ENCODE assay signal across 15 cellular contexts in genomic region chr11:109972939-109973338, GRCh38.
DNase-seq lines count a peak whose midpoint lies in the region; ATAC-seq and TF ChIP-seq lines count a peak whose summit lies in the region.
"Had no signal": no experiment of that assay in that cellular context is flagged by ENCODE, and none has a peak within 500 bp of the region (broad histone marks: within the 10 kb centered on the region; RNA-seq: fewer than 3 reads in every experiment).

No MANE protein-coding gene starts in this region.

- no peaks in the 10 kb centered on the region for H3K36me3 ChIP-seq in lower lobe of right lung

- peak; percentile 13 for DNase-seq in AG20443 (ENCODE audit: low spot score)
- DNase-seq in KBM-7 = peak; percentile 65
- peak; percentile 73 for DNase-seq in RPMI7951 (ENCODE audit: low read depth)
- no peak for DNase-seq in lower lobe of right lung
- DNase-seq in cerebellar nuclear complex (lab: John Stamatoyannopoulos, UW) = no peak
- no peak for DNase-seq in activated CD8-positive, alpha-beta memory T cell treated with anti-CD3 and anti-CD28 coated beads for 24 hours
- no peak for DNase-seq in activated CD8-positive, alpha-beta memory T cell treated with anti-CD3 and anti-CD28 coated beads, Interleukin-2, amount 50 U/mL, for 48 hours
- DNase-seq in NK-92 treated with Interleukin-12 subunit alpha and Interleukin-12 subunit beta, amount 100 ng/mL, for 24 hours (lab: John Stamatoyannopoulos, UW) = no peak
- DNase-seq: activated CD8-positive, alpha-beta T cell treated with anti-CD3 and anti-CD28 coated beads for 36 hours; hippocampal formation; kidney; NCI-H187 treated with DMSO at 0.1 percent for 48 hours; PC-9; stimulated activated naive CD8-positive, alpha-beta T cell treated with anti-CD3 and anti-CD28 coated beads, Interleukin-15, amount 100 ng/mL, for 72 hours had no signal

- H3K27ac ChIP-seq in lower lobe of right lung = no peak overlapping the region
- H3K27ac ChIP-seq: PC-9 had no signal

- peaks cover 23% of the 10 kb centered on the region for H3K4me1 ChIP-seq in lower lobe of right lung

- peak; percentile 29 to 43 for ATAC-seq in lower lobe of right lung
- ATAC-seq: activated CD8-positive, alpha-beta T cell treated with anti-CD3 and anti-CD28 coated beads for 36 hours; HCT116; stimulated activated naive CD8-positive, alpha-beta T cell treated with anti-CD3 and anti-CD28 coated beads, Interleukin-15, amount 100 ng/mL, for 72 hours had no signal

- intact Hi-C loops in lower lobe of right lung (cut with DNase I) = no loop called here

- no peak for TF ChIP-seq CTCF in lower lobe of right lung (IDR thresholded peaks at IDR 0.05)

- in situ Hi-C loops in KBM-7 (cut with MboI; ENCODE audit: low pct_unique_long_range_greater_than_20kb, low sequenced_read_pairs) = loop anchor here (25.0 kb wide), 2 partner anchors 114 to 214 kb away; partner anchors contain the start of gene ZC3H12C

- H3K9me3 ChIP-seq in lower lobe of right lung = no peaks in the 10 kb centered on the region

- no peaks in the 10 kb centered on the region for H3K27me3 ChIP-seq in lower lobe of right lung (ENCODE audit: low read depth)

- no peak overlapping the region for H3K4me3 ChIP-seq in lower lobe of right lung
- H3K4me3 ChIP-seq: PC-9 had no signal

Comparison
In these comparisons a context has a peak if more than half of its experiments do, and no peak if none do; other contexts are left out.
1. DNase-seq: peak in AG20443 (single experiment), KBM-7 (single experiment) and RPMI7951 (single experiment); none in lower lobe of right lung (single experiment), cerebellar nuclear complex (0 of 2), activated CD8-positive, alpha-beta memory T cell treated with anti-CD3 and anti-CD28 coated beads for 24 hours (single experiment), activated CD8-positive, alpha-beta memory T cell treated with anti-CD3 and anti-CD28 coated beads, Interleukin-2, amount 50 U/mL, for 48 hours (single experiment) and NK-92 treated with Interleukin-12 subunit alpha and Interleukin-12 subunit beta, amount 100 ng/mL, for 24 hours (single experiment).